7 cellular contexts compared by ENCODE assay signal in the genomic region with DNA sequence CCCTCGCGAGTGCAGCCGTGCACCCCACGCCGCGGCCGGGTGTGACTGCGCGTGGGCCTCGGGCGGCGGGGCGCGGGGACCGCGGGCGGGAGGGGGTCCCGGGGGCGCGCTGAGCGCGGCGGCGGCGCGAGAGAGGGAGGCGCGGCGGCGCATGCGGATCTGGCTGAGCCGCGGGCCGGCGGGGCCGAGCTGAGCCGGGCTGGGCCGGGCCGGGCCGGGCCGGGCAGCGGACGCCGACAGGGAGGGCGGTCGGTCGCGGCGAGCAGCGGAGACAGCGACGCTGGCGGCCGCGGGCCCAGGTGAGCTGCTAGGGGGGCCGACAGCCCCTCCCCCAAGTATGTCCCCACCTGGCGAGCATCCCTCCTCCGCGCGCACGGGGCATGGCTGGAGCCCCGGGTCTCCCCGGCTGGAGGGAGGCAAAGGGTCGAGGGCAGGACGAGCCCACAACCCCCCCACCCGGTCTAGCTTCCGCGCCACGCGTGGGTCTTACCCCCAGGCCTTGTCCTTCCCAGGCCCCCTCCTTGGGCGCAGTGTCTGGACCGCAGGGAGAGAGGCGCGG. TPM values are rescaled to one million over a fixed set of nuclear protein-coding genes. Genes with fewer than 3 reads are reported as not detected.
DNase-seq lines count a peak whose midpoint lies in the region; FAIRE-seq and TF ChIP-seq lines count a peak whose summit lies in the region.

No MANE protein-coding gene starts in this region.

- H3K27me3 ChIP-seq in H7 (ENCODE audit: control insufficient read depth, insufficient read depth, low read length) (peaks cover 29% of the 10 kb centered on the region), iPS-20b (ENCODE audit: insufficient read depth, low read length) (peaks cover 30% of the 10 kb centered on the region), stomach (peaks cover 0 to 13% (median 4%) of the 10 kb centered on the region in 3 donors)

- TF ChIP-seq CTCF in astrocyte of the cerebellum (IDR thresholded peaks at IDR 0.05; ENCODE audit: low read depth, low read length, missing control alignments) (no peak), stomach (IDR thresholded peaks at IDR 0.05) (no peak)

- DNase-seq in H7 (peak; percentile 85), astrocyte of the cerebellum (ENCODE audit: low read depth) (no peak), stomach (no peak), NCI-H82 treated with DMSO at 0.1 percent for 48 hours (lab: John Stamatoyannopoulos, UW; ENCODE audit: unreplicated experiment) (no peak), RCC 7860 (ENCODE audit: low spot score) (no peak), NCI-H2171 (lab: John Stamatoyannopoulos, UW) (no peak)

- in situ Hi-C loops in astrocyte of the cerebellum (cut with HindIII; ENCODE audit: low sequenced_read_pairs) = no loop called here

- FAIRE-seq in RCC 7860 (lab: Jason Lieb, UNC) = no peak

- 5 to 13% (median 7%) methylated on average over 15 to 69 of the region's 74 CpGs; no CpG with 5 or more reads in 1 of the 5 donors for WGBS in stomach, 5 donors

- TF ChIP-seq EP300 in stomach (IDR thresholded peaks at IDR 0.05) = no peak

- no peaks in the 10 kb centered on the region for H3K9me3 ChIP-seq in iPS-20b (ENCODE audit: insufficient read depth, low read depth, low read length)
- no peaks in the 10 kb centered on the region for H3K9me3 ChIP-seq in stomach

- H3K27ac ChIP-seq in iPS-20b (ENCODE audit: low read length) = no peak overlapping the region
- peak overlapping the region in 2 of 5 donors; percentile 95 to 96 for H3K27ac ChIP-seq in stomach

- intact Hi-C loops in stomach (cut with DNase I; ENCODE audit: low total_unique reads) = no loop called here

- no peak overlapping the region for H3K9ac ChIP-seq in iPS-20b (ENCODE audit: low read depth, low read length)

- 0 out of 2 replicates have a peak, but pooled peaks cover 2% of the 10 kb centered on the region for H3K4me1 ChIP-seq in iPS-20b (ENCODE audit: insufficient read depth, low read length)
- peaks cover 29 to 46% (median 36%) of the 10 kb centered on the region in 4 donors for H3K4me1 ChIP-seq in stomach

- H3K36me3 ChIP-seq in H7 (replicated peaks; ENCODE audit: control insufficient read depth, insufficient read depth, low read length) = no peaks in the 10 kb centered on the region
- H3K36me3 ChIP-seq in iPS-20b (ENCODE audit: insufficient read depth, low read depth, low read length) = no peaks in the 10 kb centered on the region
- no peaks in the 10 kb centered on the region for H3K36me3 ChIP-seq in stomach

- H3K4me3 ChIP-seq in H7 (ENCODE audit: insufficient read depth, low read depth, low read length) = peak overlapping the region; percentile 33; the same call in 1 of the 2 replicates
- peak overlapping the region; percentile 33 for H3K4me3 ChIP-seq in astrocyte of the cerebellum (ENCODE audit: low read depth, low read length)
- peak overlapping the region; percentile 47; the same call in 1 of the 2 replicates for H3K4me3 ChIP-seq in iPS-20b (ENCODE audit: low read length)
- H3K4me3 ChIP-seq in stomach = peak overlapping the region; percentile 50 to 77 (median 65)

- TF ChIP-seq POLR2A in stomach (IDR thresholded peaks at IDR 0.05) = no peak

RNA-seq across cellular contexts. Expression of gene SPTBN4, which starts 0.3 kb away (rescaled TPM):
- total RNA-seq in H7 (2014; rRNA removed; shearing (Covaris generic)) = 0.78 and 1.1 TPM in 2 replicates
- 10 to 100 TPM in 1 of 5 donors, 1 to 10 TPM in 3, not detected in 1; 2.2 to 18.1 (median 2.6) TPM for total RNA-seq in stomach
- 1 to 10 TPM; 1.4 to 2.2 (median 2.0) TPM for polyA plus RNA-seq in stomach

RNA-seq across cellular contexts. Expression of gene BLVRB, which starts 1.5 kb away (rescaled TPM):
- 43.6 and 53.8 TPM in 2 replicates for total RNA-seq in H7 (2014; rRNA removed; shearing (Covaris generic))
- total RNA-seq in stomach = 100 to 1,000 TPM in 4 of 5 donors, 10 to 100 TPM in 1; 54.3 to 561 (median 121) TPM
- 100 to 1,000 TPM; 247 to 492 (median 288) TPM for polyA plus RNA-seq in stomach

RNA-seq across cellular contexts. Expression of gene SERTAD3, which starts 23.0 kb away (rescaled TPM):
- total RNA-seq in H7 (2014; rRNA removed; shearing (Covaris generic)) = 26.0 and 29.9 TPM in 2 replicates
- 10 to 100 TPM in 4 of 5 donors, 1 to 10 TPM in 1; 6.2 to 41.4 (median 32.5) TPM for total RNA-seq in stomach
- 10 to 100 TPM; 16.8 to 29.4 (median 25.9) TPM for polyA plus RNA-seq in stomach

RNA-seq across cellular contexts. Expression of gene SERTAD1, which starts 41.3 kb away (rescaled TPM):
- 3.7 and 4.4 TPM in 2 replicates for total RNA-seq in H7 (2014; rRNA removed; shearing (Covaris generic))
- 10 to 100 TPM in 1 of 5 donors, 1 to 10 TPM in 3, not detected in 1; 8.6 to 16.8 (median 9.7) TPM for total RNA-seq in stomach
- 10 to 100 TPM; 11.2 to 36.5 (median 25.2) TPM for polyA plus RNA-seq in stomach

RNA-seq across cellular contexts. Expression of gene PRX, which starts 53.9 kb away (rescaled TPM):
- total RNA-seq in H7 (2014; rRNA removed; shearing (Covaris generic)) = 5.0 and 10.7 TPM in 2 replicates
- total RNA-seq in stomach = 1 to 10 TPM in 4 of 5 donors, not detected in 1; 4.3 to 8.6 (median 6.3) TPM
- 1 to 10 TPM; 1.6 to 2.7 (median 2.1) TPM for polyA plus RNA-seq in stomach
